ENCODE assay signal across 35 cellular contexts in genomic region chr15:95369202-95369601, GRCh38.
"Had no signal": no experiment of that assay in that cellular context is flagged by ENCODE, and none has a peak within 500 bp of the region (broad histone marks: within the 10 kb centered on the region; RNA-seq: fewer than 3 reads in every experiment).

No MANE protein-coding gene starts in this region.

- H3K27ac ChIP-seq: adrenal gland, body of pancreas, brain microvascular endothelial cell, breast epithelium, VCaP had no signal

- H3K9me3 ChIP-seq: adrenal gland, body of pancreas, breast epithelium had no signal

- H3K9me3 Mint-ChIP-seq: activated B cell treated with CpG ODN at 0.5 μM for 24 hours; activated CD4-positive, alpha-beta memory T cell treated with anti-CD3 and anti-CD28 coated beads for 36 hours; activated CD4-positive, alpha-beta T cell treated with anti-CD3 and anti-CD28 coated beads, Interleukin-2, amount 10 ng/mL, durations not matched to agents 24 days and 14 days; activated CD8-positive, alpha-beta T cell treated with anti-CD3 and anti-CD28 coated beads for 36 hours; activated naive CD4-positive, alpha-beta T cell treated with anti-CD3 and anti-CD28 coated beads for 36 hours; activated naive CD4-positive, alpha-beta T cell treated with anti-CD3 and anti-CD28 coated beads, Interleukin-2, amount 50 U/mL, for 72 hours; activated naive CD8-positive, alpha-beta T cell treated with anti-CD3 and anti-CD28 coated beads for 36 hours; activated T-cell treated with anti-CD3 and anti-CD28 coated beads, Interleukin-2, amount 50 U/mL, for 4 hours; activated T-helper 1 cell treated with anti-CD3 and anti-CD28 coated beads, Interleukin-12 subunit alpha, Interleukin-12 subunit beta, Interleukin-2, Interleukin-4 antibody, amounts not matched to agents 30 ng/mL and 10 ng/mL and 1 ng/mL, durations not matched to agents 14 hours and 24 hours and 36 hours; activated T-helper 17 cell treated with anti-CD3 and anti-CD28 coated beads, Interleukin-2, amount 50 U/mL, for 72 hours; T-helper 1 cell treated with Interleukin-12 subunit alpha and Interleukin-12 subunit beta and Interleukin-4 antibody, amounts not matched to agents 30 μg/mL and 1 μg/mL, for 36 hours; T-helper 2 cell treated with Interferon-gamma antibody and Interleukin-4, amounts not matched to agents 5 μg/mL and 100 μg/mL, for 36 hours had no signal

- H3K27ac Mint-ChIP-seq: activated B cell treated with CpG ODN at 0.5 μM for 24 hours; activated CD4-positive, alpha-beta memory T cell treated with anti-CD3 and anti-CD28 coated beads for 36 hours; activated CD4-positive, alpha-beta T cell treated with anti-CD3 and anti-CD28 coated beads, Interleukin-2, amount 10 ng/mL, durations not matched to agents 24 days and 14 days; activated CD8-positive, alpha-beta T cell treated with anti-CD3 and anti-CD28 coated beads for 36 hours; activated naive CD4-positive, alpha-beta T cell treated with anti-CD3 and anti-CD28 coated beads for 36 hours; activated naive CD4-positive, alpha-beta T cell treated with anti-CD3 and anti-CD28 coated beads, Interleukin-2, amount 50 U/mL, for 72 hours; activated naive CD8-positive, alpha-beta T cell treated with anti-CD3 and anti-CD28 coated beads for 36 hours; activated T-cell treated with anti-CD3 and anti-CD28 coated beads, Interleukin-2, amount 50 U/mL, for 72 hours; activated T-helper 1 cell treated with anti-CD3 and anti-CD28 coated beads, Interleukin-12 subunit alpha, Interleukin-12 subunit beta, Interleukin-2, Interleukin-4 antibody, amounts not matched to agents 30 ng/mL and 10 ng/mL and 1 ng/mL, durations not matched to agents 14 hours and 24 hours and 36 hours; activated T-helper 17 cell treated with anti-CD3 and anti-CD28 coated beads, Interleukin-2, amount 50 U/mL, for 72 hours; T-helper 1 cell treated with Interleukin-12 subunit alpha and Interleukin-12 subunit beta and Interleukin-4 antibody, amounts not matched to agents 30 μg/mL and 1 μg/mL, for 36 hours; T-helper 2 cell treated with Interferon-gamma antibody and Interleukin-4, amounts not matched to agents 5 μg/mL and 100 μg/mL, for 36 hours had no signal

- H3K4me3 Mint-ChIP-seq: activated B cell treated with CpG ODN at 0.5 μM for 24 hours; activated CD4-positive, alpha-beta memory T cell treated with anti-CD3 and anti-CD28 coated beads for 36 hours; activated CD4-positive, alpha-beta T cell treated with anti-CD3 and anti-CD28 coated beads, Interleukin-2, amount 10 ng/mL, durations not matched to agents 24 days and 14 days; activated CD8-positive, alpha-beta T cell treated with anti-CD3 and anti-CD28 coated beads for 36 hours; activated naive CD4-positive, alpha-beta T cell treated with anti-CD3 and anti-CD28 coated beads for 36 hours; activated naive CD8-positive, alpha-beta T cell treated with anti-CD3 and anti-CD28 coated beads for 36 hours; activated T-cell treated with anti-CD3 and anti-CD28 coated beads, Interleukin-2, amount 50 U/mL, for 4 hours; activated T-cell treated with anti-CD3 and anti-CD28 coated beads, Interleukin-2, amount 50 U/mL, for 72 hours; activated T-helper 1 cell treated with anti-CD3 and anti-CD28 coated beads, Interleukin-12 subunit alpha, Interleukin-12 subunit beta, Interleukin-2, Interleukin-4 antibody, amounts not matched to agents 30 ng/mL and 10 ng/mL and 1 ng/mL, durations not matched to agents 14 hours and 24 hours and 36 hours; activated T-helper 17 cell treated with anti-CD3 and anti-CD28 coated beads, Interleukin-2, amount 50 U/mL, for 72 hours; T-helper 1 cell treated with Interleukin-12 subunit alpha and Interleukin-12 subunit beta and Interleukin-4 antibody, amounts not matched to agents 30 μg/mL and 1 μg/mL, for 36 hours; T-helper 2 cell treated with Interferon-gamma antibody and Interleukin-4, amounts not matched to agents 5 μg/mL and 100 μg/mL, for 36 hours had no signal

- H3K4me3 ChIP-seq: adrenal gland, body of pancreas, breast epithelium had no signal

- H3K27me3 ChIP-seq: adrenal gland, body of pancreas, brain microvascular endothelial cell, breast epithelium had no signal

- H3K4me1 Mint-ChIP-seq: activated B cell treated with CpG ODN at 0.5 μM for 24 hours; activated CD4-positive, alpha-beta T cell treated with anti-CD3 and anti-CD28 coated beads, Interleukin-2, amount 10 ng/mL, durations not matched to agents 24 days and 14 days; activated naive CD8-positive, alpha-beta T cell treated with anti-CD3 and anti-CD28 coated beads for 36 hours; activated T-helper 17 cell treated with anti-CD3 and anti-CD28 coated beads, Interleukin-2, amount 50 U/mL, for 72 hours had no signal

- H3K36me3 Mint-ChIP-seq: activated CD4-positive, alpha-beta memory T cell treated with anti-CD3 and anti-CD28 coated beads for 36 hours; activated naive CD8-positive, alpha-beta T cell treated with anti-CD3 and anti-CD28 coated beads for 36 hours had no signal

- DNase-seq: activated B cell treated with CpG ODN at 0.5 μM for 24 hours; activated CD4-positive, alpha-beta memory T cell treated with anti-CD3 and anti-CD28 coated beads for 36 hours; activated CD4-positive, alpha-beta T cell treated with anti-CD3 and anti-CD28 coated beads for 4 hours; activated CD4-positive, alpha-beta T cell treated with anti-CD3 and anti-CD28 coated beads, Interleukin-2, amount 10 ng/mL, durations not matched to agents 24 days and 14 days; activated CD4-positive, alpha-beta T cell treated with anti-CD3 and anti-CD28 coated beads, Interleukin-2, amount 50 U/mL, for 1 hour; activated CD4-positive, alpha-beta T cell treated with anti-CD3 and anti-CD28 coated beads, Interleukin-2, amount 50 U/mL, for 4 hours; activated CD4-positive, CD25-positive, alpha-beta regulatory T cell treated with anti-CD3 and anti-CD28 coated beads, Interleukin-2, amount 50 U/mL, for 72 hours; activated CD8-positive, alpha-beta memory T cell treated with anti-CD3 and anti-CD28 coated beads, Interleukin-2, amount 50 U/mL, for 4 hours; activated CD8-positive, alpha-beta T cell treated with anti-CD3 and anti-CD28 coated beads for 36 hours; activated effector memory CD4-positive, alpha-beta T cell treated with anti-CD3 and anti-CD28 coated beads, Interleukin-2, amount 50 U/mL, for 16 hours; activated gamma-delta T cell treated with Interleukin-2 at 50 U/mL for 16 hours; activated naive CD4-positive, alpha-beta T cell; activated naive CD4-positive, alpha-beta T cell treated with anti-CD3 and anti-CD28 coated beads for 36 hours; activated naive CD4-positive, alpha-beta T cell treated with anti-CD3 and anti-CD28 coated beads, Interleukin-2, amount 50 U/mL, for 16 hours; activated naive CD8-positive, alpha-beta T cell treated with anti-CD3 and anti-CD28 coated beads for 36 hours; activated T-cell treated with anti-CD3 and anti-CD28 coated beads for 4 hours; activated T-cell treated with anti-CD3 and anti-CD28 coated beads, Interleukin-2, amount 50 U/mL, for 1 hour; activated T-cell treated with anti-CD3 and anti-CD28 coated beads, Interleukin-2, amount 50 U/mL, for 4 hours; activated T-cell treated with anti-CD3 and anti-CD28 coated beads, Interleukin-2, amount 50 U/mL, for 72 hours; adrenal gland; amniotic stem cell; aorta; body of pancreas; brain microvascular endothelial cell; central memory CD4-positive, alpha-beta T cell; T-helper 1 cell; T-helper 2 cell; T-helper 9 cell had no signal

- H3K36me3 ChIP-seq: adrenal gland, brain microvascular endothelial cell, breast epithelium had no signal

- H3K27me3 Mint-ChIP-seq: activated B cell treated with CpG ODN at 0.5 μM for 24 hours; activated CD4-positive, alpha-beta memory T cell treated with anti-CD3 and anti-CD28 coated beads for 36 hours had no signal

- H3K4me1 ChIP-seq: adrenal gland, body of pancreas, breast epithelium had no signal
